In genomic region chr5:169670769-169671525, GRCh38 we compare ENCODE assay signal across 10 cellular contexts. TPM values are rescaled to one million over a fixed set of nuclear protein-coding genes. Genes with fewer than 3 reads are reported as not detected.
A peak's percentile ranks its signal among the peaks of the same experiment; 100 is the strongest.
DNase-seq lines count a peak whose midpoint lies in the region; ATAC-seq and TF ChIP-seq lines count a peak whose summit lies in the region.
"Had no signal": no experiment of that assay in that cellular context is flagged by ENCODE, and none has a peak within 500 bp of the region (broad histone marks: within the 10 kb centered on the region; RNA-seq: fewer than 3 reads in every experiment).

No MANE protein-coding gene starts in this region.

- H3K4me1 Mint-ChIP-seq in activated T-cell treated with anti-CD3 and anti-CD28 coated beads, Interleukin-2, amount 50 U/mL, for 72 hours (ENCODE audit: low read depth), result peaks cover 28% of the 10 kb centered on the region
- peaks cover 32% of the 10 kb centered on the region for H3K4me1 Mint-ChIP-seq in stimulated activated naive CD8-positive, alpha-beta T cell treated with anti-CD3 and anti-CD28 coated beads, Interleukin-15, amount 100 ng/mL, for 72 hours

- WGBS in gastroesophageal sphincter (ENCODE audit: low coverage in 1 of 2), 2 donors, result 58 to 84% methylated on average over 5 of the region's 6 CpGs

- no peaks in the 10 kb centered on the region for H3K36me3 ChIP-seq in gastroesophageal sphincter
- H3K36me3 ChIP-seq: thyroid gland had no signal

- peak overlapping the region in 1 of 2 donors; percentile 28 for H3K4me3 Mint-ChIP-seq in activated T-cell treated with anti-CD3 and anti-CD28 coated beads, Interleukin-2, amount 50 U/mL, for 72 hours
- H3K4me3 Mint-ChIP-seq in stimulated activated naive CD8-positive, alpha-beta T cell treated with anti-CD3 and anti-CD28 coated beads, Interleukin-15, amount 100 ng/mL, for 72 hours, result no peak overlapping the region

- ATAC-seq in activated T-cell treated with anti-CD3 and anti-CD28 coated beads, Interleukin-2, amount 50 U/mL, for 72 hours (replicated peaks in 1 of 2), result peak; percentile 98 to 100
- ATAC-seq in GM21737 (IDR thresholded peaks at IDR 0.05; ENCODE audit: unreplicated experiment), result peak; percentile 84
- peak; percentile 99 for ATAC-seq in HG03432 (IDR thresholded peaks at IDR 0.05; ENCODE audit: unreplicated experiment)
- peak; percentile 98 for ATAC-seq in stimulated activated naive CD8-positive, alpha-beta T cell treated with anti-CD3 and anti-CD28 coated beads, Interleukin-15, amount 100 ng/mL, for 72 hours
- ATAC-seq in gastroesophageal sphincter, result no peak

- peaks cover 5% of the 10 kb centered on the region for H3K27me3 ChIP-seq in gastroesophageal sphincter
- H3K27me3 ChIP-seq: thyroid gland had no signal

- H3K9me3 ChIP-seq in gastroesophageal sphincter, result no peaks in the 10 kb centered on the region
- H3K9me3 ChIP-seq: thyroid gland had no signal

- H3K27me3 Mint-ChIP-seq in activated T-cell treated with anti-CD3 and anti-CD28 coated beads, Interleukin-2, amount 50 U/mL, for 72 hours (ENCODE audit: low read depth), result no peaks in the 10 kb centered on the region
- no peaks in the 10 kb centered on the region for H3K27me3 Mint-ChIP-seq in stimulated activated naive CD8-positive, alpha-beta T cell treated with anti-CD3 and anti-CD28 coated beads, Interleukin-15, amount 100 ng/mL, for 72 hours

- TF ChIP-seq CTCF in gastroesophageal sphincter (IDR thresholded peaks at IDR 0.05), result no peak

- H3K27ac ChIP-seq in gastroesophageal sphincter, result no peak overlapping the region
- H3K27ac ChIP-seq: thyroid gland had no signal

- H3K36me3 Mint-ChIP-seq in activated T-cell treated with anti-CD3 and anti-CD28 coated beads, Interleukin-2, amount 50 U/mL, for 72 hours (ENCODE audit: insufficient read depth in 2 of 2), result peaks cover 8% of the 10 kb centered on the region in 2 donors

- H3K4me1 ChIP-seq in gastroesophageal sphincter, result no peaks in the 10 kb centered on the region
- H3K4me1 ChIP-seq: thyroid gland had no signal

- peak; percentile 30 for DNase-seq in activated T-cell treated with anti-CD3 and anti-CD28 coated beads, Interleukin-2, amount 50 U/mL, for 72 hours
- DNase-seq in activated T-cell treated with anti-CD3 and anti-CD28 coated beads, Interleukin-2, amount 50 U/mL, for 1 hour, result no peak
- DNase-seq in stimulated activated naive CD8-positive, alpha-beta T cell treated with anti-CD3 and anti-CD28 coated beads, Interleukin-15, amount 100 ng/mL, for 72 hours, result peak in 1 of 2 donors; percentile 31
- DNase-seq in DMS114 treated with DMSO at 0.1 percent for 48 hours (lab: John Stamatoyannopoulos, UW; ENCODE audit: unreplicated experiment), result no peak
- no peak for DNase-seq in SHP77 (lab: John Stamatoyannopoulos, UW)
- DNase-seq: cerebellar nuclear complex, thyroid gland had no signal

- H3K4me3 ChIP-seq in gastroesophageal sphincter, result no peak overlapping the region
- H3K4me3 ChIP-seq: thyroid gland had no signal

- no peak for TF ChIP-seq POLR2A in gastroesophageal sphincter (IDR thresholded peaks at IDR 0.05)

- H3K9me3 Mint-ChIP-seq in activated T-cell treated with anti-CD3 and anti-CD28 coated beads, Interleukin-2, amount 50 U/mL, for 72 hours, result no peaks in the 10 kb centered on the region
- no peaks in the 10 kb centered on the region for H3K9me3 Mint-ChIP-seq in stimulated activated naive CD8-positive, alpha-beta T cell treated with anti-CD3 and anti-CD28 coated beads, Interleukin-15, amount 100 ng/mL, for 72 hours

- TF ChIP-seq EP300 in gastroesophageal sphincter (IDR thresholded peaks at IDR 0.05), result no peak

- H3K27ac Mint-ChIP-seq in activated T-cell treated with anti-CD3 and anti-CD28 coated beads, Interleukin-2, amount 50 U/mL, for 72 hours, result peak overlapping the region; percentile 76
- H3K27ac Mint-ChIP-seq in stimulated activated naive CD8-positive, alpha-beta T cell treated with anti-CD3 and anti-CD28 coated beads, Interleukin-15, amount 100 ng/mL, for 72 hours, result peak overlapping the region in 1 of 2 donors; percentile 4

RNA-seq across cellular contexts. Expression of gene DOCK2, which starts 33.9 kb away (rescaled TPM):
- total RNA-seq in activated T-cell treated with anti-CD3 and anti-CD28 coated beads, Interleukin-2, amount 50 U/mL, for 72 hours, result 100 to 1,000 TPM; 242 to 245 TPM
- total RNA-seq in gastroesophageal sphincter, result 10 to 100 TPM in 3 of 4 donors, 1 to 10 TPM in 1; 9.3 to 20.6 (median 11.8) TPM

Comparison
In these comparisons a context has a peak if more than half of its experiments do, and no peak if none do; other contexts are left out.
1. DNase-seq: peak in activated T-cell treated with anti-CD3 and anti-CD28 coated beads, Interleukin-2, amount 50 U/mL, for 72 hours (2 of 2); none in activated T-cell treated with anti-CD3 and anti-CD28 coated beads, Interleukin-2, amount 50 U/mL, for 1 hour (single experiment), DMS114 treated with DMSO at 0.1 percent for 48 hours (single experiment) and SHP77 (0 of 2).
2. RNA of gene DOCK2, which starts 33.9 kb away (total RNA-seq): 242 to 245 TPM in activated T-cell treated with anti-CD3 and anti-CD28 coated beads, Interleukin-2, amount 50 U/mL, for 72 hours; 9.3 to 20.6 TPM in gastroesophageal sphincter; every median in the first group is over 10 times any median in the second.